13 cellular contexts compared by ENCODE assay signal in the genomic region with DNA sequence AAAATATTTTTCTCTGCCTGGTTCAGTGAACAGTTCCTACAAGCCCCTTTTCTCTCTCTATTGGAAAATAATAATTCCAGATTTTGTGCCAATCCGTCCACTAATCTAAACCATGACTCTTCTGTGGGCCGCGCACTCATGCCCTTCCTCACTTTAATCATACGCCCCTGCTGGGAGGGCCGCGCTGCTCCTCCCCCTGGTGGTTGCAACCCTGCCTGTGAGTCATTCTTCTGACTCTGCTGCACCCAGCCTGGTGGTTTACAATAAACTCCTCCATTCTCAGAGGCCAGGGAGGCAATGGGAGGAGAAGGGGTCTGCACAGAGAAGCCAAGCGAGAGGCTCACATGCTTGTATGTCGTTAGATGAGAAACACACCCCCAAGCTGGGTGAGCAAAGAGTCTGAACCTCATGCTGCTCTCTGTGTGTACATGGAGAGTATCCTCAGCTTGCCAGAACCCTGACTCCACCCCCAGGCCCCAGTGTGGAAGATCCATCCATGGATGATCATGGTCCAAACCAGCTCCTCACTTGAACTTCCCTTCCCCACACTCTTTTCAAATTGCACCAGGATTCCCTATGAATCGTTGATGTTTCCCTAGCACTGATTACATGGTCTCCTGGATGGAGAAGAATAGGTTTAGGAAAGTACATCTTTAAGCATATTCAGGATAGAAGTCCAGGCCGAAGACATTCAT.
A peak's percentile ranks its signal among the peaks of the same experiment; 100 is the strongest.
DNase-seq lines count a peak whose midpoint lies in the region; ATAC-seq and TF ChIP-seq lines count a peak whose summit lies in the region.
"Had no signal": no experiment of that assay in that cellular context is flagged by ENCODE, and none has a peak within 500 bp of the region (broad histone marks: within the 10 kb centered on the region; RNA-seq: fewer than 3 reads in every experiment).

No MANE protein-coding gene starts in this region.

- ATAC-seq in CD4-positive, alpha-beta T cell (ENCODE audit: poor library complexity): no peak
- ATAC-seq in T-cell (replicated peaks in 1 of 4): no peak
- ATAC-seq: mucosa of descending colon had no signal

- no peak overlapping the region for H3K4me3 Mint-ChIP-seq in CD4-positive, alpha-beta T cell
- no peak overlapping the region for H3K4me3 Mint-ChIP-seq in T-cell

- CTCF ChIA-PET in CD4-positive, alpha-beta T cell (lab: Charles Lee): no interaction called here
- CTCF ChIA-PET in T-cell (lab: Charles Lee): no interaction called here

- peaks cover 13% of the 10 kb centered on the region for H3K27me3 Mint-ChIP-seq in CD4-positive, alpha-beta T cell
- peaks cover 4 to 7% of the 10 kb centered on the region in 2 donors for H3K27me3 Mint-ChIP-seq in T-cell

- no peak overlapping the region for H3K27ac Mint-ChIP-seq in CD4-positive, alpha-beta T cell
- no peak overlapping the region for H3K27ac Mint-ChIP-seq in T-cell

- POLR2A ChIA-PET in CD4-positive, alpha-beta T cell (lab: Charles Lee): no interaction called here
- POLR2A ChIA-PET in T-cell (lab: Charles Lee): no interaction called here

- intact Hi-C loops in CD4-positive, alpha-beta T cell (cut with DNase I, micrococcal nuclease): no loop called here

- no peaks in the 10 kb centered on the region for H3K36me3 Mint-ChIP-seq in CD4-positive, alpha-beta T cell (ENCODE audit: low read depth)
- no peaks in the 10 kb centered on the region for H3K36me3 Mint-ChIP-seq in T-cell

- no peaks in the 10 kb centered on the region for H3K27me3 ChIP-seq in CD4-positive, alpha-beta T cell (ENCODE audit: control insufficient read depth, insufficient read depth, low read length)

- DNase-seq in AG08396 (ENCODE audit: low spot score): peak; percentile 11
- peak; percentile 45 for DNase-seq in HS-5 (ENCODE audit: low read depth)
- DNase-seq in SW480 (ENCODE audit: low spot score): peak; percentile 26
- DNase-seq in glomerular visceral epithelial cell (ENCODE audit: extremely low spot score): peak; percentile 61
- DNase-seq in NCI-H1930 (lab: John Stamatoyannopoulos, UW): no peak
- no peak for DNase-seq in DMS114 treated with DMSO at 0.1 percent for 48 hours (lab: John Stamatoyannopoulos, UW; ENCODE audit: unreplicated experiment)
- no peak for DNase-seq in CD4-positive, alpha-beta T cell
- DNase-seq in T-cell: no peak
- DNase-seq: activated effector memory CD4-positive, alpha-beta T cell treated with anti-CD3 and anti-CD28 coated beads, Interleukin-2, amount 50 U/mL, for 16 hours; aorta; EL; mucosa of descending colon; NCI-H510A treated with DMSO at 0.1 percent for 48 hours had no signal

- H3K9me3 ChIP-seq in CD4-positive, alpha-beta T cell (ENCODE audit: control insufficient read depth, low read length): no peaks in the 10 kb centered on the region
- H3K9me3 ChIP-seq: mucosa of descending colon had no signal

- H3K27ac ChIP-seq in CD4-positive, alpha-beta T cell (ENCODE audit: low read depth, low read length): no peak overlapping the region

- no peaks in the 10 kb centered on the region for H3K4me1 Mint-ChIP-seq in CD4-positive, alpha-beta T cell (ENCODE audit: low read depth)
- no peaks in the 10 kb centered on the region for H3K4me1 Mint-ChIP-seq in T-cell

- no peaks in the 10 kb centered on the region for H3K9me3 Mint-ChIP-seq in CD4-positive, alpha-beta T cell
- H3K9me3 Mint-ChIP-seq in T-cell: no peaks in the 10 kb centered on the region

- no peak for TF ChIP-seq CTCF in CD4-positive, alpha-beta T cell (IDR thresholded peaks at IDR 0.05)

Comparison
In these comparisons a context has a peak if more than half of its experiments do, and no peak if none do; other contexts are left out.
1. DNase-seq: peak in AG08396 (single experiment), HS-5 (single experiment), SW480 (single experiment) and glomerular visceral epithelial cell (single experiment); none in NCI-H1930 (0 of 2), DMS114 treated with DMSO at 0.1 percent for 48 hours (single experiment), CD4-positive, alpha-beta T cell (0 of 10) and T-cell (0 of 34).